Comparison of ENCODE assay signal across 23 cellular contexts in the genomic region with DNA sequence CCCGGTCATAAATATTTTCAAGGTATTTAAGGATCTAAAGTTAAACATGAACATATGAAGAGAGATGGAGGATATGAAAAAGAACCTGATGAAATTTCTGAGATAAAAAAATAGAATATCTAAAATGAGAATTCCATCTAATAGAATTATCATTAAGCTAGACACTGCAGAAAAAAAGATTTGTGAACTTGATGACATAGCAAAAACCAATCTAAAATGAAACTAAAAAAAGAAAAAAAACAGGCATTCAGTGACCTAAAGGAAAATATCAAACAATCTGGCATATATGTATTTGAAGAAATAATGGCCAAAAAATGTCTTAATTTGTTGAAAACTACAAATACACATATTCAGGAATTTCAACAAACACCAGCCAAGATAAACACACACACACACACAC.
DNase-seq lines count a peak whose midpoint lies in the region; ATAC-seq, FAIRE-seq and TF ChIP-seq lines count a peak whose summit lies in the region.
"Had no signal": no experiment of that assay in that cellular context is flagged by ENCODE, and none has a peak within 500 bp of the region (broad histone marks: within the 10 kb centered on the region; RNA-seq: fewer than 3 reads in every experiment).

No MANE protein-coding gene starts in this region.

- ATAC-seq in A549 (no peak), IMR-90 (ENCODE audit: low read depth) (no peak), K562 (no peak), heart left ventricle (no peak)
- ATAC-seq: GM12878 had no signal

- H2AFZ ChIP-seq in IMR-90 (replicated peaks; ENCODE audit: low read length, poor library complexity) (no peak overlapping the region), K562 (ENCODE audit: low read depth, low read length) (no peak overlapping the region)

- H3K9me3 ChIP-seq in A549 (peaks cover 9% of the 10 kb centered on the region; the same call in 2 of the 3 replicates), IMR-90 (ENCODE audit: control insufficient read depth, insufficient read depth, low read length) (peaks cover 3% of the 10 kb centered on the region; the same call in 1 of the 2 replicates), K562 (replicated peaks; ENCODE audit: control insufficient read depth, insufficient read depth, low read depth, low read length) (no peaks in the 10 kb centered on the region), heart left ventricle (peaks cover 0 to 32% (median 6%) of the 10 kb centered on the region in 12 donors)

- H3K4ac ChIP-seq in IMR-90 (ENCODE audit: low read depth, low read length) = no peak overlapping the region

- no peak overlapping the region for H4K5ac ChIP-seq in IMR-90 (ENCODE audit: low read depth, low read length)

- TF ChIP-seq EP300 in A549 (IDR thresholded peaks at IDR 0.05) (no peak), K562 (IDR thresholded peaks at IDR 0.05; ENCODE audit: low read length) (no peak)

- no peak for TF ChIP-seq POLR2A in A549 (IDR thresholded peaks at IDR 0.05; ENCODE audit: low read length)
- TF ChIP-seq POLR2A in IMR-90 (IDR thresholded peaks at IDR 0.05; ENCODE audit: low read depth, low read length) = no peak
- no peak for TF ChIP-seq POLR2A in K562 (conservative IDR thresholded peaks at IDR 0.05)
- TF ChIP-seq POLR2A in heart left ventricle (IDR thresholded peaks at IDR 0.05) = no peak

- H2BK5ac ChIP-seq in IMR-90 (ENCODE audit: low read depth, low read length, poor library complexity, severe bottlenecking) = no peak overlapping the region

- DNase-seq in A549 (ENCODE audit: low read depth in 1 of 2, low spot score in 1 of 2) (no peak), IMR-90 (no peak), K562 (ENCODE audit: extremely low read depth in 1 of 4, low spot score in 3 of 4) (no peak), NCI-H1694 (lab: John Stamatoyannopoulos, UW) (no peak), cerebellar cortex (ENCODE audit: low spot score) (no peak), heart left ventricle (no peak)
- DNase-seq: 8988T; AML-193; CD4-positive, alpha-beta T cell; CD8-positive, alpha-beta memory T cell; COR-L47; DMS 273 treated with DMSO at 0.1 percent for 48 hours; DMS153; DMS53; DMS79; DND-41; EL; GDM1 had no signal

- H3K27ac ChIP-seq in A549 (no peak overlapping the region), IMR-90 (ENCODE audit: insufficient read depth, low read length) (no peak overlapping the region), K562 (ENCODE audit: extremely low read depth, low read depth, low read length) (no peak overlapping the region), heart left ventricle (no peak overlapping the region)
- H3K27ac ChIP-seq: BLaER1 treated with 17β-estradiol and CSF1 and Interleukin-3, amounts not matched to agents 10 nM and 100 nM; C4-2B had no signal

- dilution Hi-C loops in IMR-90 (cut with HindIII; ENCODE audit: low sequenced_read_pairs, unreplicated experiment) = no loop called here

- no peak overlapping the region for H3K14ac ChIP-seq in IMR-90 (replicated peaks; ENCODE audit: low read depth, low read length)

- no peak overlapping the region for H2BK120ac ChIP-seq in IMR-90 (ENCODE audit: low read depth, low read length)

- H2BK20ac ChIP-seq in IMR-90 (ENCODE audit: low read depth, low read length) = no peak overlapping the region

- H3K27me3 ChIP-seq in IMR-90 (ENCODE audit: control insufficient read depth, insufficient read depth, low read length) (no peaks in the 10 kb centered on the region), K562 (ENCODE audit: control insufficient read depth in 2 of 2, insufficient read depth in 2 of 2, low read length in 2 of 2) (no peaks in the 10 kb centered on the region), heart left ventricle (no peaks in the 10 kb centered on the region)
- H3K27me3 ChIP-seq: BLaER1 treated with 17β-estradiol and CSF1 and Interleukin-3, amounts not matched to agents 10 nM and 100 nM had no signal

- H3K4me3 ChIP-seq in A549 (no peak overlapping the region), IMR-90 (ENCODE audit: insufficient read depth, low read depth, low read length) (no peak overlapping the region), K562 (no peak overlapping the region), heart left ventricle (no peak overlapping the region)
- H3K4me3 ChIP-seq: BLaER1 treated with 17β-estradiol and CSF1 and Interleukin-3, amounts not matched to agents 10 nM and 100 nM; GM12878 had no signal

- H4K20me1 ChIP-seq in IMR-90 (ENCODE audit: insufficient read depth, low read length) (no peaks in the 10 kb centered on the region), K562 (replicated peaks; ENCODE audit: control insufficient read depth, insufficient read depth, low read length) (no peaks in the 10 kb centered on the region)
- H4K20me1 ChIP-seq: BLaER1 treated with 17β-estradiol and CSF1 and Interleukin-3, amounts not matched to agents 10 nM and 100 nM had no signal

- 100% methylated on average over 1 of the region's 1 CpG for WGBS in A549 (ENCODE audit: missing lambda C conversion rate)
- WGBS in IMR-90 (ENCODE audit: extremely low coverage in 2 of 2, insufficient read length in 1 of 2), 2 experiments = no CpG with 5 or more reads among the region's 1 CpG
- 30% methylated on average over 1 of the region's 1 CpG for WGBS in K562 (ENCODE audit: insufficient coverage, low coverage, missing lambda C conversion rate)
- WGBS in heart left ventricle, 4 donors = 92 to 100% (median 97%) methylated on average over 1 of the region's 1 CpG

- no peak overlapping the region for H2AK5ac ChIP-seq in IMR-90 (ENCODE audit: low read depth, low read length)

- TF ChIP-seq RAD21 in A549 (conservative IDR thresholded peaks at IDR 0.05 in 1 of 2, IDR thresholded peaks at IDR 0.05 in 1 of 2) (no peak), IMR-90 (IDR thresholded peaks at IDR 0.05; ENCODE audit: low read length) (no peak), K562 (CRISPR knock-in tag; conservative IDR thresholded peaks at IDR 0.05 in 1 of 2, IDR thresholded peaks at IDR 0.05 in 1 of 2) (no peak)

- H2AK9ac ChIP-seq in IMR-90 (replicated peaks; ENCODE audit: low read depth, low read length, poor library complexity) = no peak overlapping the region

- in situ Hi-C loops in IMR-90 (cut with MboI; ENCODE audit: low sequenced_read_pairs) = no loop called here
- in situ Hi-C loops in K562 (cut with MboI) = no loop called here

- FAIRE-seq in A549 (lab: Jason Lieb, UNC) (no peak), K562 (lab: Jason Lieb, UNC) (no peak)
- FAIRE-seq: A204.1, GM12878, GM18507 had no signal

- no peaks in the 10 kb centered on the region for H3K9me1 ChIP-seq in IMR-90 (ENCODE audit: insufficient read depth, low read length)
- no peaks in the 10 kb centered on the region for H3K9me1 ChIP-seq in K562 (ENCODE audit: control insufficient read depth, insufficient read depth, low read length)

- BruUV-seq in IMR-90 (replicated peaks; lab: Mats Ljungman, UMichigan) = no TSS peak
- no TSS peak for BruUV-seq in K562 (replicated peaks; lab: Mats Ljungman, UMichigan)

- no peak overlapping the region for H2BK15ac ChIP-seq in IMR-90 (ENCODE audit: low read depth, low read length)

- H3K79me1 ChIP-seq in IMR-90 (ENCODE audit: low read depth in 1 of 2, low read length in 2 of 2) = no peaks in the 10 kb centered on the region

- H3K4me2 ChIP-seq in A549 = no peak overlapping the region
- no peak overlapping the region for H3K4me2 ChIP-seq in IMR-90 (ENCODE audit: low read depth, low read length)
- H3K4me2 ChIP-seq in K562 (ENCODE audit: insufficient read depth, low read length) = no peak overlapping the region
- H3K4me2 ChIP-seq: BLaER1 treated with 17β-estradiol and CSF1 and Interleukin-3, amounts not matched to agents 10 nM and 100 nM had no signal

- no peak overlapping the region for H3K18ac ChIP-seq in IMR-90 (ENCODE audit: low read depth, low read length)

- H3K36me3 ChIP-seq in IMR-90 (ENCODE audit: control insufficient read depth, insufficient read depth, low read length) = no peaks in the 10 kb centered on the region
- no peaks in the 10 kb centered on the region for H3K36me3 ChIP-seq in K562 (ENCODE audit: control insufficient read depth, insufficient read depth, low read length)
- H3K36me3 ChIP-seq in heart left ventricle = no peaks in the 10 kb centered on the region

- no peak overlapping the region for H3K56ac ChIP-seq in IMR-90 (ENCODE audit: extremely low read depth, insufficient read depth, low read length)

- POLR2A ChIA-PET in A549 (lab: Yijun Ruan, JAX) = no interaction called here
- POLR2A ChIA-PET in IMR-90 (lab: Charles Lee; ENCODE audit: unreplicated experiment) = no interaction called here
- POLR2A ChIA-PET in K562 (lab: Yijun Ruan, JAX) = no interaction called here

- no peak overlapping the region for H3K9ac ChIP-seq in IMR-90 (ENCODE audit: low read depth, low read length)
- H3K9ac ChIP-seq in K562 (ENCODE audit: insufficient read depth in 1 of 2, low read depth in 2 of 2, low read length in 2 of 2) = no peak overlapping the region
- H3K9ac ChIP-seq: BLaER1 treated with 17β-estradiol and CSF1 and Interleukin-3, amounts not matched to agents 10 nM and 100 nM had no signal

- no peak for TF ChIP-seq CTCF in A549 (IDR thresholded peaks at IDR 0.05)
- no peak for TF ChIP-seq CTCF in IMR-90 (conservative IDR thresholded peaks at IDR 0.05; ENCODE audit: low read depth, low read length)
- TF ChIP-seq CTCF in K562 (IDR thresholded peaks at IDR 0.05 in 2 of 3, conservative IDR thresholded peaks at IDR 0.05 in 1 of 3; ENCODE audit: insufficient read depth in 2 of 3, low read depth in 1 of 3, low read length in 3 of 3) = no peak
- no peak for TF ChIP-seq CTCF in heart left ventricle (IDR thresholded peaks at IDR 0.05)

- intact Hi-C loops in IMR-90 (cut with micrococcal nuclease) = no loop called here
- intact Hi-C loops in K562 (cut with micrococcal nuclease) = no loop called here
- intact Hi-C loops in heart left ventricle (cut with DNase I) = no loop called here

- no peak overlapping the region for H3K23ac ChIP-seq in IMR-90 (ENCODE audit: low read depth, low read length)

- CTCF ChIA-PET in A549 (lab: Yijun Ruan, JAX) (no interaction called here), IMR-90 (lab: Yijun Ruan, JAX) (interaction anchor here (0.6 to 0.7 kb wide), 2 partner anchors 12 to 114 kb away, joined by 3 to 4 read pairs; no protein-coding TSS in a partner anchor), K562 (lab: Yijun Ruan, JAX; ENCODE audit: low intra/inter-chr PET ratio) (no interaction called here)

- H3K4me1 ChIP-seq in A549 = no peaks in the 10 kb centered on the region
- no peaks in the 10 kb centered on the region for H3K4me1 ChIP-seq in IMR-90 (ENCODE audit: control insufficient read depth, insufficient read depth, low read length)
- no peaks in the 10 kb centered on the region for H3K4me1 ChIP-seq in K562 (replicated peaks in 1 of 2; ENCODE audit: control insufficient read depth in 2 of 2, insufficient read depth in 2 of 2, low read length in 2 of 2)
- H3K4me1 ChIP-seq in heart left ventricle = no peaks in the 10 kb centered on the region
- H3K4me1 ChIP-seq: BLaER1 treated with 17β-estradiol and CSF1 and Interleukin-3, amounts not matched to agents 10 nM and 100 nM had no signal

- no peak overlapping the region for H4K91ac ChIP-seq in IMR-90 (ENCODE audit: insufficient read depth, low read depth, low read length)

- no peaks in the 10 kb centered on the region for H3K79me2 ChIP-seq in K562 (ENCODE audit: control insufficient read depth, insufficient read depth, low read length)

- no peak overlapping the region for H4K8ac ChIP-seq in IMR-90 (ENCODE audit: low read depth in 2 of 2, low read length in 2 of 2)

TF ChIP-seq in IMR-90, 13 proteins besides CTCF, POLR2A, EP300 and RAD21 (continues in another document):
- peak; percentile 76 for TF ChIP-seq MAFK (IDR thresholded peaks at IDR 0.05; ENCODE audit: low read depth, low read length)
